Comparison of ENCODE assay signal across 12 cellular contexts in the genomic region with DNA sequence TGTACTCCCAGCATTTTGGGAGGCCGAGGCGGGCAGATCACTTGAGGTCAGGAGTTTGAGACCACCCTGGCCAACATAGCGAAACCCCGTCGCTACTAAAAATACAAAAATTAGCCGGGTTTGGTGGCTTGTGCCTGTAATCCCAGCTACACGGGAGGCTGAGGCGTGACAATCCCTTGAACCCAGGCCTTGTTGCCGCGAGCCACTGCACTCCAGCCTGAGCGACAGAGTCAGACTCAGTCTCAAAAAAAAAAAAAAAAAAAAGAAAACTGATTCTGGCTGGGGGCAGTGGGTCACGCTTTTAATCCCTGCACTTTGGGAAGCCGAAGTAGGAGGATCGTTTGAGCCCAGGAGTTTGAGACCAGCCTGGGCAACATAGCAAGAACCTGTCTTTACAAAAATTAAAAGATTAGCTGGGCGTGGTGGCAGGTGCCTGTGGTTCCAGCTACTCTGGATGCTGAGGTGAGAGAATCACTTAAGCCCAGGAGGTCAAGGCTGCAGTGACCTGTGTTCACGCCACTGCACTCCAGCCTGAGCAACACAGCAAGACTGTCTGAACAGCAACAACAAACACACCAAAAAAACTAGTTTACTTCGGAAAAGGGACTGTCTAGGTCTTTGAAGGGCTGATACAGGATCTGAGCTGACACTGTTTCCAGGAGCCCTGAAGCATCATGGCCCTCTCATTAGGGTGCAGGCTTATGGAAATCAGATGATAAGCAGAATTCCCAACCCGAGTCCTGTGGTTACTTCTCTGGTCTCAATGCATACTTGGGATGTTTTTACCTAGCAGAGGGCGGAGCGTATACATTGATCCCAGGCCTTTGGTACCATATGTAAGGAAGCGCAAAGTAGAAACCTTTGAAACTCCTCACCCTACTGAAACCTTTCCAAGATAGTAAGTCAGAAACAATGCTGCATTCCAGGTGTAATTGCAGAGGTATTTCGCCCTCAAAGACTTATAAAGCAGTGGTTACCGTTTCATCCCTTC. TPM values are rescaled to one million over a fixed set of nuclear protein-coding genes. Genes with fewer than 3 reads are reported as not detected.
DNase-seq lines count a peak whose midpoint lies in the region; ATAC-seq, FAIRE-seq and TF ChIP-seq lines count a peak whose summit lies in the region.
"Had no signal": no experiment of that assay in that cellular context is flagged by ENCODE, and none has a peak within 500 bp of the region (broad histone marks: within the 10 kb centered on the region; RNA-seq: fewer than 3 reads in every experiment).

No MANE protein-coding gene starts in this region.

- POLR2A ChIA-PET in A549 (lab: Yijun Ruan, JAX), result interaction anchor here (1.7 kb wide), 1 partner anchor 16 kb away, joined by 4 read pairs; no protein-coding TSS in a partner anchor
- POLR2A ChIA-PET in activated CD8-positive, alpha-beta T cell treated with anti-CD3 and anti-CD28 coated beads, Interleukin-2, amount 10 ng/mL, durations not matched to agents 7 days and 5 days (lab: Charles Lee), result interaction anchor here (1.2 kb wide), 1 partner anchor 27 kb away, joined by 3 read pairs; no protein-coding TSS in a partner anchor

- H3K4me3 ChIP-seq in A549, result peak overlapping the region; percentile 88; the same call in 1 of the 3 replicates
- peak overlapping the region; percentile 82 for H3K4me3 ChIP-seq in DOHH2 (ENCODE audit: low read length)
- no peak overlapping the region for H3K4me3 ChIP-seq in lower lobe of right lung
- no peak overlapping the region for H3K4me3 ChIP-seq in vagina

- TF ChIP-seq POLR2A in A549 (IDR thresholded peaks at IDR 0.05; ENCODE audit: low read length), result no peak
- TF ChIP-seq POLR2A in vagina (IDR thresholded peaks at IDR 0.05), result no peak

- H4K20me1 ChIP-seq in DOHH2 (ENCODE audit: control insufficient read depth, insufficient read depth, low read depth, low read length), result no peaks in the 10 kb centered on the region

- H3K4me2 ChIP-seq in A549 (peak overlapping the region; percentile 98), DOHH2 (ENCODE audit: low read length) (peak overlapping the region; percentile 86)

- H3K4me3 Mint-ChIP-seq in activated CD8-positive, alpha-beta T cell treated with anti-CD3 and anti-CD28 coated beads, Interleukin-2, amount 10 ng/mL, durations not matched to agents 7 days and 5 days, result peak overlapping the region; percentile 98

- no peaks in the 10 kb centered on the region for H3K9me3 Mint-ChIP-seq in activated CD8-positive, alpha-beta T cell treated with anti-CD3 and anti-CD28 coated beads, Interleukin-2, amount 10 ng/mL, durations not matched to agents 7 days and 5 days (ENCODE audit: insufficient read depth)

- CTCF ChIA-PET in A549 (lab: Yijun Ruan, JAX), result no interaction called here
- CTCF ChIA-PET in activated CD8-positive, alpha-beta T cell treated with anti-CD3 and anti-CD28 coated beads, Interleukin-2, amount 10 ng/mL, durations not matched to agents 7 days and 5 days (lab: Charles Lee), result no interaction called here

- intact Hi-C loops in lower lobe of right lung (cut with DNase I), result no loop called here
- intact Hi-C loops in vagina (cut with DNase I), result loop anchor here (5.0 kb wide), 2 partner anchors 42 to 57 kb away; partner anchors contain the start of gene SCO2

- H3K9me2 ChIP-seq in DOHH2 (replicated peaks; ENCODE audit: control insufficient read depth, low read length), result no peaks in the 10 kb centered on the region

- no peak for TF ChIP-seq RAD21 in A549 (conservative IDR thresholded peaks at IDR 0.05 in 1 of 2, IDR thresholded peaks at IDR 0.05 in 1 of 2)

- WGBS in A549 (ENCODE audit: missing lambda C conversion rate), result 91% methylated on average over 23 of the region's 23 CpGs

- no peak overlapping the region for H3K27ac Mint-ChIP-seq in activated CD8-positive, alpha-beta T cell treated with anti-CD3 and anti-CD28 coated beads, Interleukin-2, amount 10 ng/mL, durations not matched to agents 7 days and 5 days

- H3K79me2 ChIP-seq in DOHH2 (ENCODE audit: control insufficient read depth, low read length), result peaks cover 23% of the 10 kb centered on the region

- no peaks in the 10 kb centered on the region for H3K27me3 Mint-ChIP-seq in activated CD8-positive, alpha-beta T cell treated with anti-CD3 and anti-CD28 coated beads, Interleukin-2, amount 10 ng/mL, durations not matched to agents 7 days and 5 days (ENCODE audit: low read depth)

- FAIRE-seq in A549 (lab: Jason Lieb, UNC), result no peak
- FAIRE-seq: pancreas had no signal

- H3K27me3 ChIP-seq in DOHH2 (ENCODE audit: control insufficient read depth, low read length) (no peaks in the 10 kb centered on the region), lower lobe of right lung (ENCODE audit: low read depth) (no peaks in the 10 kb centered on the region), vagina (no peaks in the 10 kb centered on the region)
- H3K27me3 ChIP-seq: pancreas, testis had no signal

- H3K36me3 ChIP-seq in DOHH2 (ENCODE audit: control insufficient read depth, low read length) (peaks cover 29% of the 10 kb centered on the region), lower lobe of right lung (peaks cover 4% of the 10 kb centered on the region), vagina (no peaks in the 10 kb centered on the region)
- H3K36me3 ChIP-seq: pancreas had no signal

- TF ChIP-seq EP300 in A549 (IDR thresholded peaks at IDR 0.05), result no peak

- no peak for ATAC-seq in A549
- no peak for ATAC-seq in activated CD8-positive, alpha-beta T cell treated with anti-CD3 and anti-CD28 coated beads, Interleukin-2, amount 10 ng/mL, durations not matched to agents 7 days and 5 days
- no peak for ATAC-seq in lower lobe of right lung
- ATAC-seq in HG03135 (IDR thresholded peaks at IDR 0.05; ENCODE audit: unreplicated experiment), result no peak
- ATAC-seq: pancreas had no signal

- H3F3A ChIP-seq in DOHH2 (ENCODE audit: control insufficient read depth, insufficient read depth), result no peaks in the 10 kb centered on the region

- H3K27ac ChIP-seq in A549, result no peak overlapping the region; a peak in 1 of 6 replicates
- no peak overlapping the region for H3K27ac ChIP-seq in DOHH2 (ENCODE audit: low read depth, low read length)
- no peak overlapping the region for H3K27ac ChIP-seq in lower lobe of right lung
- H3K27ac ChIP-seq in vagina, result no peak overlapping the region
- H3K27ac ChIP-seq: testis had no signal

- no peak for TF ChIP-seq CTCF in A549 (IDR thresholded peaks at IDR 0.05)
- TF ChIP-seq CTCF in DOHH2 (IDR thresholded peaks at IDR 0.05; ENCODE audit: low read depth, low read length, poor library complexity, severe bottlenecking), result no peak
- TF ChIP-seq CTCF in lower lobe of right lung (IDR thresholded peaks at IDR 0.05), result no peak
- no peak for TF ChIP-seq CTCF in vagina (IDR thresholded peaks at IDR 0.05)

- peaks cover 27% of the 10 kb centered on the region for H3K36me3 Mint-ChIP-seq in activated CD8-positive, alpha-beta T cell treated with anti-CD3 and anti-CD28 coated beads, Interleukin-2, amount 10 ng/mL, durations not matched to agents 7 days and 5 days (ENCODE audit: low read depth)

- H3K9me3 ChIP-seq in A549 (no peaks in the 10 kb centered on the region), DOHH2 (ENCODE audit: control insufficient read depth, insufficient read depth, low read length) (no peaks in the 10 kb centered on the region), lower lobe of right lung (no peaks in the 10 kb centered on the region), vagina (no peaks in the 10 kb centered on the region)
- H3K9me3 ChIP-seq: pancreas, testis had no signal

- DNase-seq in A549 (ENCODE audit: low read depth in 1 of 2, low spot score in 1 of 2) (no peak), lower lobe of right lung (peak; percentile 35), H4 (ENCODE audit: low spot score) (no peak), vagina (ENCODE audit: extremely low spot score in 2 of 2) (no peak)
- no peak for DNase-seq in activated CD8-positive, alpha-beta T cell treated with anti-CD3 and anti-CD28 coated beads, Interleukin-2, amount 10 ng/mL, durations not matched to agents 7 days and 5 days
- DNase-seq in stimulated activated CD4-positive, alpha-beta T cell treated with anti-CD3 and anti-CD28 coated beads, Interleukin-1b, Interleukin-23, amount 100 ng/mL, for 48 hours, result no peak
- DNase-seq: caudate nucleus, NCI-H510A treated with DMSO at 0.1 percent for 48 hours, testis had no signal

- H3K4me1 Mint-ChIP-seq in activated CD8-positive, alpha-beta T cell treated with anti-CD3 and anti-CD28 coated beads, Interleukin-2, amount 10 ng/mL, durations not matched to agents 7 days and 5 days (ENCODE audit: low read depth), result peaks cover 33% of the 10 kb centered on the region

- H3K4me1 ChIP-seq in A549 (peaks cover 12% of the 10 kb centered on the region; the same call in 1 of the 3 replicates), DOHH2 (ENCODE audit: control insufficient read depth, low read length) (peaks cover 16% of the 10 kb centered on the region), lower lobe of right lung (peaks cover 18% of the 10 kb centered on the region), vagina (peaks cover 20% of the 10 kb centered on the region)

RNA-seq across cellular contexts. Expression of gene CHKB, which starts 1.8 kb away (rescaled TPM):
- 16.4 and 22.7 TPM in 2 replicates for polyA plus RNA-seq in A549 (2011; rRNA removed)
- polyA plus RNA-seq in A549 (2012; cell fraction: cytosol; rRNA removed), result 14.8 and 15.9 TPM in 2 replicates
- 74.0 and 86.8 TPM in 2 replicates for polyA plus RNA-seq in A549 (2012; cell fraction: nucleus; rRNA removed)
- polyA plus RNA-seq in A549 (2017; fragmentation: RNase III; extraction: RNeasy Plus Mini Kit Qiagen cat#74134 plus additional on column Dnase treatment), result 21.0 to 26.1 TPM (median 25.8 TPM) in 3 replicates
- 6.4 and 7.8 TPM in 2 replicates for polyA minus RNA-seq in A549 (2011; rRNA and poly(A)+ RNA removed)
- total RNA-seq in activated CD8-positive, alpha-beta T cell treated with anti-CD3 and anti-CD28 coated beads, Interleukin-2, amount 10 ng/mL, durations not matched to agents 7 days and 5 days, result 100 to 1,000 TPM in 1 of 2 experiments, 10 to 100 TPM in 1; 98.9 to 101 TPM
- 76.7 TPM for total RNA-seq in lower lobe of right lung
- 9.4 and 12.1 TPM in 2 replicates for total RNA-seq in H4 (2014; rRNA removed; shearing (Covaris generic))
- 51.6 TPM for total RNA-seq in vagina

RNA-seq across cellular contexts. Expression of gene CPT1B, which starts 6.2 kb away (rescaled TPM):
- polyA plus RNA-seq in A549 (2011; rRNA removed) (12.1 and 16.5 TPM in 2 replicates), A549 (2017; fragmentation: RNase III; extraction: RNeasy Plus Mini Kit Qiagen cat#74134 plus additional on column Dnase treatment) (21.1 to 27.5 TPM (median 26.5 TPM) in 3 replicates)
- 15.9 and 16.1 TPM in 2 replicates for polyA plus RNA-seq in A549 (2012; cell fraction: cytosol; rRNA removed)
- polyA plus RNA-seq in A549 (2012; cell fraction: nucleus; rRNA removed), result 137 and 142 TPM in 2 replicates
- 4.6 and 6.1 TPM in 2 replicates for polyA minus RNA-seq in A549 (2011; rRNA and poly(A)+ RNA removed)
- total RNA-seq in activated CD8-positive, alpha-beta T cell treated with anti-CD3 and anti-CD28 coated beads, Interleukin-2, amount 10 ng/mL, durations not matched to agents 7 days and 5 days, result 10 to 100 TPM; 77.4 to 80.9 TPM
- total RNA-seq in lower lobe of right lung (12.6 TPM), vagina (29.2 TPM)
- 2.0 and 2.4 TPM in 2 replicates for total RNA-seq in H4 (2014; rRNA removed; shearing (Covaris generic))

RNA-seq across cellular contexts. Expression of gene MAPK8IP2, which starts 16.2 kb away (rescaled TPM):
- polyA plus RNA-seq in A549 (2011; rRNA removed) (0.75 and 0.76 TPM in 2 replicates), A549 (2017; fragmentation: RNase III; extraction: RNeasy Plus Mini Kit Qiagen cat#74134 plus additional on column Dnase treatment) (2.2 to 3.0 TPM (median 2.8 TPM) in 3 replicates)
- polyA plus RNA-seq in A549 (2012; cell fraction: cytosol; rRNA removed), result 0.91 and 1.4 TPM in 2 replicates
- polyA plus RNA-seq in A549 (2012; cell fraction: nucleus; rRNA removed), result 2.5 and 3.0 TPM in 2 replicates
- 0.74 and 1.3 TPM in 2 replicates for polyA minus RNA-seq in A549 (2011; rRNA and poly(A)+ RNA removed)
- total RNA-seq in activated CD8-positive, alpha-beta T cell treated with anti-CD3 and anti-CD28 coated beads, Interleukin-2, amount 10 ng/mL, durations not matched to agents 7 days and 5 days, result under 1 TPM; 0.29 to 0.31 TPM
- total RNA-seq in lower lobe of right lung (1.7 TPM), vagina (3.2 TPM)
- total RNA-seq in H4 (2014; rRNA removed; shearing (Covaris generic)), result 0.29 and 0.41 TPM in 2 replicates

RNA-seq across cellular contexts. Expression of gene SYCE3, which starts 21.7 kb away (rescaled TPM):
- polyA plus RNA-seq in A549 (2011; rRNA removed) (0.30 and 0.59 TPM in 2 replicates), A549 (2017; fragmentation: RNase III; extraction: RNeasy Plus Mini Kit Qiagen cat#74134 plus additional on column Dnase treatment) (0.29 to 0.45 TPM in 2 of 3 replicates, not detected in the other)
- 0.49 and 0.77 TPM in 2 replicates for polyA plus RNA-seq in A549 (2012; cell fraction: cytosol; rRNA removed)
- polyA plus RNA-seq in A549 (2012; cell fraction: nucleus; rRNA removed), result not detected in 2 replicates
- not detected in 2 replicates for polyA minus RNA-seq in A549 (2011; rRNA and poly(A)+ RNA removed)
- not detected for total RNA-seq in activated CD8-positive, alpha-beta T cell treated with anti-CD3 and anti-CD28 coated beads, Interleukin-2, amount 10 ng/mL, durations not matched to agents 7 days and 5 days
- total RNA-seq in lower lobe of right lung (not detected), vagina (not detected)
- not detected in 2 replicates for total RNA-seq in H4 (2014; rRNA removed; shearing (Covaris generic))

RNA-seq across cellular contexts. Expression of gene KLHDC7B, which starts 38.7 kb away (rescaled TPM):
- polyA plus RNA-seq in A549 (2011; rRNA removed) (0.09 and 0.15 TPM in 2 replicates), A549 (2017; fragmentation: RNase III; extraction: RNeasy Plus Mini Kit Qiagen cat#74134 plus additional on column Dnase treatment) (not detected in 3 replicates)
- 0.01 TPM in 2 replicates for polyA plus RNA-seq in A549 (2012; cell fraction: cytosol; rRNA removed)
- 0.02 and 0.04 TPM in 2 replicates for polyA plus RNA-seq in A549 (2012; cell fraction: nucleus; rRNA removed)
- polyA minus RNA-seq in A549 (2011; rRNA and poly(A)+ RNA removed), result 0.24 and 0.37 TPM in 2 replicates
- total RNA-seq in activated CD8-positive, alpha-beta T cell treated with anti-CD3 and anti-CD28 coated beads, Interleukin-2, amount 10 ng/mL, durations not matched to agents 7 days and 5 days, result 10 to 100 TPM; 10.6 to 12.0 TPM
- total RNA-seq in lower lobe of right lung (0.77 TPM), vagina (0.49 TPM)
- total RNA-seq in H4 (2014; rRNA removed; shearing (Covaris generic)), result 0.18 and 0.48 TPM in 2 replicates

Comparison
In these comparisons a context has a peak if more than half of its experiments do, and no peak if none do; other contexts are left out.
1. H3K4me3 ChIP-seq: peak in A549 (single experiment) and DOHH2 (single experiment); none in lower lobe of right lung (single experiment) and vagina (0 of 2).